1 cellular context compared by ENCODE assay signal in the genomic region with DNA sequence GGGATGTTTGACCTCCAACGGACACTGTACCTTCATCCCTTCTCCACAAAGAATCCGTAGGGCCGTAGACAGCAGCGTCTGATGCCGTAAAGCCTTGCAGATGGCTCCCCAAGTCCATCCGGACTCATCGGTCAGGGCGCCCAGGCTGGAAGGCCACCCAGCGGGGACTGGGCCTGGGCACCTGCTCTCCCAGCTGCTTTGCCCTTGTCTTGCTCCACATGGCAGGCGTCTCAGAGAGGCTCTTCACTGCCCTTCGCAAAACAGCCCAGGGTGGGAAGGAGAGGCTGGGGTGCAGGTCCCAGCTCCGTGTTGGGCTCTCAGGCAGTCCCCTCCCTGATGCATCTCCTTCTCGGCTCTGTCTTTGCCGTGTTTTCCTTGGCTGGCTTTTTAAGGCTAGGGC.
TF ChIP-seq lines count a peak whose summit lies in the region.

No MANE protein-coding gene starts in this region.

TF ChIP-seq in A549, 52 proteins besides CTCF, POLR2A, EP300 and RAD21 (continued from another document):
- TF ChIP-seq, protein P1, sequence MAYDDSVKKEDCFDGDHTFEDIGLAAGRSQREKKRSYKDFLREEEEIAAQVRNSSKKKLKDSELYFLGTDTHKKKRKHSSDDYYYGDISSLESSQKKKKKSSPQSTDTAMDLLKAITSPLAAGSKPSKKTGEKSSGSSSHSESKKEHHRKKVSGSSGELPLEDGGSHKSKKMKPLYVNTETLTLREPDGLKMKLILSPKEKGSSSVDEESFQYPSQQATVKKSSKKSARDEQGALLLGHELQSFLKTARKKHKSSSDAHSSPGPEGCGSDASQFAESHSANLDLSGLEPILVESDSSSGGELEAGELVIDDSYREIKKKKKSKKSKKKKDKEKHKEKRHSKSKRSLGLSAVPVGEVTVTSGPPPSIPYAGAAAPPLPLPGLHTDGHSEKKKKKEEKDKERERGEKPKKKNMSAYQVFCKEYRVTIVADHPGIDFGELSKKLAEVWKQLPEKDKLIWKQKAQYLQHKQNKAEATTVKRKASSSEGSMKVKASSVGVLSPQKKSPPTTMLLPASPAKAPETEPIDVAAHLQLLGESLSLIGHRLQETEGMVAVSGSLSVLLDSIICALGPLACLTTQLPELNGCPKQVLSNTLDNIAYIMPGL (CRISPR knock-in tag; IDR thresholded peaks at IDR 0.05; ENCODE audit: borderline replicate concordance) = no peak
- TF ChIP-seq MAZ (IDR thresholded peaks at IDR 0.05; ENCODE audit: borderline replicate concordance, low read depth, low read length) (no peak), RFX5 (IDR thresholded peaks at IDR 0.05) (no peak), HOXB5 (CRISPR knock-in tag; IDR thresholded peaks at IDR 0.05) (no peak)
